In the genomic region with DNA sequence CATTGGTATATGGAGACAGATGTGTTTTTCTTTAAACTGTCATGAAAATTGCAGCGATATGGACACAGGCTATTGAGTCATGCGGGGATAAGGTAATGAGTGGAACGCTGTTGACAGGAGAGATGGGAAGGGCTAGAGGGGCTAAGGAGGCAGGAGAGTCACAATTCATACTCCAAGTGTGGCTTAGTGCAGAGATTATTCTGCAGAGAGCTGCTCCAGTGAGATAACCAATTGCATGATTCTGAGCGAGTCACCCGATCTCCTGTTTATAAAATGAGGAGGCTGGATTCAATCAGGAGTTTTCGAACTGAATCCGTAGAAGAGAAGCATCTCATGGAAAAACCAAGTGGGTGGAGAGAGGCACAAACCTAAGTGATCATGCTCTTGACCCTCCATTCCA, we compare ENCODE assay signal across 11 cellular contexts.
DNase-seq lines count a peak whose midpoint lies in the region; ATAC-seq and TF ChIP-seq lines count a peak whose summit lies in the region.
"Had no signal": no experiment of that assay in that cellular context is flagged by ENCODE, and none has a peak within 500 bp of the region (broad histone marks: within the 10 kb centered on the region; RNA-seq: fewer than 3 reads in every experiment).

No MANE protein-coding gene starts in this region.

- no peaks in the 10 kb centered on the region for H3K36me3 ChIP-seq in SK-N-SH (replicated peaks in 1 of 2; ENCODE audit: control insufficient read depth in 1 of 2, insufficient read depth in 2 of 2, low read length in 1 of 2)
- H3K36me3 ChIP-seq in esophagus squamous epithelium: no peaks in the 10 kb centered on the region
- no peaks in the 10 kb centered on the region for H3K36me3 ChIP-seq in osteoblast (ENCODE audit: insufficient read depth, low read length)
- no peaks in the 10 kb centered on the region for H3K36me3 ChIP-seq in A673 (ENCODE audit: insufficient read depth, low read length, poor library complexity, severe bottlenecking)
- H3K36me3 ChIP-seq: heart right ventricle, neutrophil had no signal

- no peak for TF ChIP-seq CTCF in SK-N-SH (IDR thresholded peaks at IDR 0.05)
- TF ChIP-seq CTCF in esophagus squamous epithelium (IDR thresholded peaks at IDR 0.05): no peak
- no peak for TF ChIP-seq CTCF in osteoblast (IDR thresholded peaks at IDR 0.05; ENCODE audit: extremely low read depth, low read depth, low read length)
- TF ChIP-seq CTCF in A673 (conservative IDR thresholded peaks at IDR 0.05; ENCODE audit: low read depth, low read length): no peak

- peaks cover 17% of the 10 kb centered on the region for H3F3A ChIP-seq in SK-N-SH (replicated peaks; ENCODE audit: insufficient read depth)

- H3K9me2 ChIP-seq in SK-N-SH: no peaks in the 10 kb centered on the region

- no peak for TF ChIP-seq RAD21 in SK-N-SH (IDR thresholded peaks at IDR 0.05; ENCODE audit: low read length)

- POLR2A ChIA-PET in SK-N-SH (lab: Yijun Ruan, JAX) (no interaction called here), A673 (lab: Charles Lee; ENCODE audit: low non-redundant PET) (no interaction called here)

- H3K4me2 ChIP-seq in SK-N-SH (peak overlapping the region; percentile 52), osteoblast (ENCODE audit: insufficient read depth, low read length) (peak overlapping the region; percentile 53)

- no peak for TF ChIP-seq POLR2A in esophagus squamous epithelium (IDR thresholded peaks at IDR 0.05)

- H2AFZ ChIP-seq in SK-N-SH (ENCODE audit: low read depth) (peak overlapping the region; percentile 58), osteoblast (ENCODE audit: low read length) (peak overlapping the region; percentile 70)

- H3K9me3 ChIP-seq in SK-N-SH (no peaks in the 10 kb centered on the region), esophagus squamous epithelium (peaks cover 0 to 12% (median 3%) of the 10 kb centered on the region in 3 donors), osteoblast (ENCODE audit: low read depth, low read length) (no peaks in the 10 kb centered on the region), A673 (ENCODE audit: low read depth, low read length, poor library complexity, severe bottlenecking) (peaks cover 8% of the 10 kb centered on the region)
- H3K9me3 ChIP-seq: neutrophil had no signal

- H3K79me2 ChIP-seq in SK-N-SH (ENCODE audit: insufficient read depth) (no peaks in the 10 kb centered on the region), osteoblast (ENCODE audit: insufficient read depth, low read length) (no peaks in the 10 kb centered on the region)

- no TSS peak for BruUV-seq in A673 (replicated peaks; lab: Mats Ljungman, UMichigan)

- WGBS in SK-N-SH (ENCODE audit: low lambda C conversion rate): 27% methylated on average over 7 of the region's 7 CpGs
- WGBS in esophagus squamous epithelium, 2 donors: 77% methylated on average over 7 of the region's 7 CpGs

- no peaks in the 10 kb centered on the region for H4K20me1 ChIP-seq in SK-N-SH (ENCODE audit: insufficient read depth)
- no peaks in the 10 kb centered on the region for H4K20me1 ChIP-seq in osteoblast (ENCODE audit: insufficient read depth, low read length)

- peak; percentile 38 for DNase-seq in EL
- no peak for DNase-seq in SK-N-SH
- DNase-seq in esophagus squamous epithelium (lab: John Stamatoyannopoulos, UW): no peak
- peak; percentile 57 for DNase-seq in osteoblast (ENCODE audit: insufficient read length, low spot score, missing footprints)
- no peak for DNase-seq in sciatic nerve (ENCODE audit: low spot score)
- DNase-seq in A673 (ENCODE audit: low spot score): no peak
- DNase-seq: activated naive CD8-positive, alpha-beta T cell treated with anti-CD3 and anti-CD28 coated beads, Interleukin-2, amount 10 ng/mL, durations not matched to agents 7 days and 5 days; heart right ventricle; left ventricle myocardium superior had no signal

- ATAC-seq in sciatic nerve: no peak
- no peak for ATAC-seq in GM18520 (IDR thresholded peaks at IDR 0.05; ENCODE audit: unreplicated experiment)
- ATAC-seq: heart right ventricle, left ventricle myocardium superior had no signal

- peak overlapping the region in 1 of 2 experiments; percentile 56; a peak in 2 of 4 replicates for H3K27ac ChIP-seq in SK-N-SH (ENCODE audit: low read depth in 2 of 2, low read length in 1 of 2)
- peak overlapping the region in 3 of 4 donors; percentile 30 to 78 (median 39) for H3K27ac ChIP-seq in esophagus squamous epithelium
- peak overlapping the region; percentile 60 for H3K27ac ChIP-seq in osteoblast (ENCODE audit: low read depth, low read length)
- no peak overlapping the region for H3K27ac ChIP-seq in A673 (ENCODE audit: low read depth, low read length, poor library complexity, severe bottlenecking)
- H3K27ac ChIP-seq: heart right ventricle, neutrophil had no signal

- no peak for TF ChIP-seq EP300 in SK-N-SH (IDR thresholded peaks at IDR 0.05; ENCODE audit: borderline replicate concordance in 1 of 2, low read depth in 1 of 2, low read length in 1 of 2)

- H3K27me3 ChIP-seq in SK-N-SH (ENCODE audit: insufficient read depth) (no peaks in the 10 kb centered on the region), esophagus squamous epithelium (no peaks in the 10 kb centered on the region), osteoblast (ENCODE audit: insufficient read depth, low read length) (no peaks in the 10 kb centered on the region), A673 (replicated peaks; ENCODE audit: insufficient read depth, low read depth, low read length, poor library complexity) (no peaks in the 10 kb centered on the region)
- H3K27me3 ChIP-seq: heart right ventricle, neutrophil had no signal

- H3K4me1 ChIP-seq in SK-N-SH (ENCODE audit: control insufficient read depth in 1 of 2, insufficient read depth in 2 of 2, low read depth in 1 of 2, low read length in 1 of 2): peaks cover 0 to 10% of the 10 kb centered on the region in 2 experiments; a peak in 2 of 4 replicates
- peaks cover 0 to 34% (median 0%) of the 10 kb centered on the region in 3 donors for H3K4me1 ChIP-seq in esophagus squamous epithelium
- peaks cover 32% of the 10 kb centered on the region for H3K4me1 ChIP-seq in osteoblast (ENCODE audit: insufficient read depth, low read length)
- no peaks in the 10 kb centered on the region for H3K4me1 ChIP-seq in A673 (ENCODE audit: insufficient read depth, low read length, poor library complexity, severe bottlenecking)

- CTCF ChIA-PET in SK-N-SH (lab: Yijun Ruan, JAX): no interaction called here
- CTCF ChIA-PET in A673 (lab: Charles Lee): no interaction called here

- intact Hi-C loops in esophagus squamous epithelium (cut with DNase I) (no loop called here), sciatic nerve (cut with DNase I) (no loop called here), A673 (cut with micrococcal nuclease; ENCODE audit: unreplicated experiment) (no loop called here)

- H3K4me3 ChIP-seq in SK-N-SH (ENCODE audit: low read depth in 2 of 2, low read length in 1 of 2) (no peak overlapping the region), esophagus squamous epithelium (no peak overlapping the region), osteoblast (ENCODE audit: insufficient read depth, low read length) (no peak overlapping the region), A673 (ENCODE audit: low read depth, low read length, poor library complexity, severe bottlenecking) (no peak overlapping the region)
- H3K4me3 ChIP-seq: heart right ventricle had no signal

- H3K9ac ChIP-seq in SK-N-SH: no peak overlapping the region

TF ChIP-seq in SK-N-SH, 30 proteins besides CTCF, POLR2A, EP300 and RAD21 (continues in another document):
- TF ChIP-seq, protein P1, sequence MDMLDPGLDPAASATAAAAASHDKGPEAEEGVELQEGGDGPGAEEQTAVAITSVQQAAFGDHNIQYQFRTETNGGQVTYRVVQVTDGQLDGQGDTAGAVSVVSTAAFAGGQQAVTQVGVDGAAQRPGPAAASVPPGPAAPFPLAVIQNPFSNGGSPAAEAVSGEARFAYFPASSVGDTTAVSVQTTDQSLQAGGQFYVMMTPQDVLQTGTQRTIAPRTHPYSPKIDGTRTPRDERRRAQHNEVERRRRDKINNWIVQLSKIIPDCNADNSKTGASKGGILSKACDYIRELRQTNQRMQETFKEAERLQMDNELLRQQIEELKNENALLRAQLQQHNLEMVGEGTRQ (IDR thresholded peaks at IDR 0.05; ENCODE audit: borderline replicate concordance, low read depth, low read length): no peak
- TF ChIP-seq, protein P2, sequence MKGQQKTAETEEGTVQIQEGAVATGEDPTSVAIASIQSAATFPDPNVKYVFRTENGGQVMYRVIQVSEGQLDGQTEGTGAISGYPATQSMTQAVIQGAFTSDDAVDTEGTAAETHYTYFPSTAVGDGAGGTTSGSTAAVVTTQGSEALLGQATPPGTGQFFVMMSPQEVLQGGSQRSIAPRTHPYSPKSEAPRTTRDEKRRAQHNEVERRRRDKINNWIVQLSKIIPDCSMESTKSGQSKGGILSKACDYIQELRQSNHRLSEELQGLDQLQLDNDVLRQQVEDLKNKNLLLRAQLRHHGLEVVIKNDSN (IDR thresholded peaks at IDR 0.05; ENCODE audit: borderline replicate concordance, low read depth): no peak
- TF ChIP-seq FOSL2 (IDR thresholded peaks at IDR 0.05; ENCODE audit: borderline replicate concordance, low read depth) (peak; percentile 23; the same call in 1 of the 2 replicates), TCF12 (IDR thresholded peaks at IDR 0.05) (peak; percentile 27; the same call in 1 of the 2 replicates), YY1 (IDR thresholded peaks at IDR 0.05; ENCODE audit: low read depth) (no peak), JUND (IDR thresholded peaks at IDR 0.05) (peak; percentile 26; the same call in 1 of the 2 replicates), MXI1 (IDR thresholded peaks at IDR 0.05; ENCODE audit: low read depth, low read length) (no peak), FOXJ3 (CRISPR knock-in tag; IDR thresholded peaks at IDR 0.05) (no peak), NFIC (IDR thresholded peaks at IDR 0.05; ENCODE audit: borderline replicate concordance) (no peak), RFX5 (IDR thresholded peaks at IDR 0.05; ENCODE audit: low read length) (no peak)
- TF ChIP-seq, protein P3, sequence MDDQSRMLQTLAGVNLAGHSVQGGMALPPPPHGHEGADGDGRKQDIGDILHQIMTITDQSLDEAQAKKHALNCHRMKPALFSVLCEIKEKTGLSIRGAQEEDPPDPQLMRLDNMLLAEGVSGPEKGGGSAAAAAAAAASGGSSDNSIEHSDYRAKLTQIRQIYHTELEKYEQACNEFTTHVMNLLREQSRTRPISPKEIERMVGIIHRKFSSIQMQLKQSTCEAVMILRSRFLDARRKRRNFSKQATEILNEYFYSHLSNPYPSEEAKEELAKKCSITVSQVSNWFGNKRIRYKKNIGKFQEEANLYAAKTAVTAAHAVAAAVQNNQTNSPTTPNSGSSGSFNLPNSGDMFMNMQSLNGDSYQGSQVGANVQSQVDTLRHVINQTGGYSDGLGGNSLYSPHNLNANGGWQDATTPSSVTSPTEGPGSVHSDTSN (IDR thresholded peaks at IDR 0.05): 0 out of 2 replicates have a peak, but pooled peaks have one; percentile 24
- TF ChIP-seq, protein P4, sequence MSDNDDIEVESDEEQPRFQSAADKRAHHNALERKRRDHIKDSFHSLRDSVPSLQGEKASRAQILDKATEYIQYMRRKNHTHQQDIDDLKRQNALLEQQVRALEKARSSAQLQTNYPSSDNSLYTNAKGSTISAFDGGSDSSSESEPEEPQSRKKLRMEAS (IDR thresholded peaks at IDR 0.05; ENCODE audit: low read depth): no peak

Comparison
In these comparisons a context has a peak if more than half of its experiments do, and no peak if none do; other contexts are left out.
1. DNase-seq: peak in EL (single experiment) and osteoblast (single experiment); none in SK-N-SH (single experiment), esophagus squamous epithelium (single experiment), sciatic nerve (single experiment) and A673 (single experiment).